ENCODE assay signal across 1 cellular context in the genomic region with DNA sequence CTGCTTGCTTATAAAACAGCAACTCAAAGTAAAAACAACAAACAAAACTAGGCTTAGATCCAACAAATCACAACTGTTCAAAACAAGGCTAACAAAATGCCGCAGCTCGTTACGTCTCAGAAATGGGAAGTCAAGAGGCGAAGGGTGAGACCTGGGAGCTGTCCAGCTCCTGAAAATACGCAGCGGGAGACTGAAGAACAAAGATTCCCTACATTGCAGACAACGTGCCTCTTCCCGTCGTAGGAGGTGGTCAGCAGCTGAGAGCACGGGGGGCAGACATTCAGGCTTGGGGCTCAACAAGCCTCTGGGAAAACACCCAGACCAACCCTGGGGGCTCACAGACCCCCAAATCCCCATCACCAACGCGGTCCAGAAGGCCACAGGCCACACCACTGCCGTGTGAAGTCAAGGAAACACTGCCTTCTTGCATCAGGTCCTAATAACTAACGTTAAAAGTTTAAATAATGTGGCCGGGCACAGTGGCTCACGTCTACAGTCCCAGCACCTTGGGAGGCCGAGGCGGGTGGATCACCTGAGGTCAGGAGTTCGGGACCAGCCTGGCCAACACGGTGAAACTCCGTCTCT.
A peak's percentile ranks its signal among the peaks of the same experiment; 100 is the strongest.
TF ChIP-seq lines count a peak whose summit lies in the region.

No MANE protein-coding gene starts in this region.

TF ChIP-seq in K562, 482 proteins besides CTCF, POLR2A, EP300 and RAD21 (continued from another document and continues in another):
- TF ChIP-seq, protein P1, sequence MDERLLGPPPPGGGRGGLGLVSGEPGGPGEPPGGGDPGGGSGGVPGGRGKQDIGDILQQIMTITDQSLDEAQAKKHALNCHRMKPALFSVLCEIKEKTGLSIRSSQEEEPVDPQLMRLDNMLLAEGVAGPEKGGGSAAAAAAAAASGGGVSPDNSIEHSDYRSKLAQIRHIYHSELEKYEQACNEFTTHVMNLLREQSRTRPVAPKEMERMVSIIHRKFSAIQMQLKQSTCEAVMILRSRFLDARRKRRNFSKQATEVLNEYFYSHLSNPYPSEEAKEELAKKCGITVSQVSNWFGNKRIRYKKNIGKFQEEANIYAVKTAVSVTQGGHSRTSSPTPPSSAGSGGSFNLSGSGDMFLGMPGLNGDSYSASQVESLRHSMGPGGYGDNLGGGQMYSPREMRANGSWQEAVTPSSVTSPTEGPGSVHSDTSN (CRISPR knock-in tag; IDR thresholded peaks at IDR 0.05; ENCODE audit: low read depth): no peak
- TF ChIP-seq, protein P1 (tag; conservative IDR thresholded peaks at IDR 0.05; ENCODE audit: low read depth): no peak
- TF ChIP-seq HDAC1 (IDR thresholded peaks at IDR 0.05) (peak in 1 of 2 experiments; percentile 51; a peak in 2 of 4 replicates), ZNF644 (tag; IDR thresholded peaks at IDR 0.05; ENCODE audit: low read depth) (peak; percentile 80; the same call in 1 of the 2 replicates), HOMEZ (CRISPR knock-in tag; IDR thresholded peaks at IDR 0.05) (no peak), ZNF699 (CRISPR knock-in tag; IDR thresholded peaks at IDR 0.05; ENCODE audit: insufficient replicate concordance) (no peak), ZNF584 (CRISPR knock-in tag; IDR thresholded peaks at IDR 0.05; ENCODE audit: low read depth) (no peak), MAX (CRISPR knock-in tag; IDR thresholded peaks at IDR 0.05) (peak; percentile 28; the same call in 1 of the 2 replicates), LEF1 (IDR thresholded peaks at IDR 0.05) (no peak), SMAD4 (CRISPR knock-in tag; conservative IDR thresholded peaks at IDR 0.05) (no peak), MAZ (CRISPR knock-in tag; conservative IDR thresholded peaks at IDR 0.05 in 1 of 2, IDR thresholded peaks at IDR 0.05 in 1 of 2) (0 out of 4 replicates have a peak, but pooled peaks of 1 of the 2 experiments have one; percentile 44), EZH2 (IDR thresholded peaks at IDR 0.05; ENCODE audit: borderline replicate concordance, low read depth, low read length) (no peak), GABPB2 (CRISPR knock-in tag; conservative IDR thresholded peaks at IDR 0.05) (no peak), NFIC (IDR thresholded peaks at IDR 0.05) (0 out of 2 replicates have a peak, but pooled peaks have one; percentile 8), TEAD4 (IDR thresholded peaks at IDR 0.05; ENCODE audit: low read length) (no peak), TEAD4 (CRISPR knock-in tag; IDR thresholded peaks at IDR 0.05; ENCODE audit: borderline replicate concordance) (0 out of 2 replicates have a peak, but pooled peaks have one; percentile 48), GTF2E2 (tag; IDR thresholded peaks at IDR 0.05) (no peak), GABPB1 (CRISPR knock-in tag; IDR thresholded peaks at IDR 0.05) (0 out of 2 replicates have a peak, but pooled peaks have one; percentile 36), U2AF2 (optimal IDR thresholded peaks at IDR 0.05; ENCODE audit: low read depth, low read length) (no peak), CHAMP1 (IDR thresholded peaks at IDR 0.05) (peak; percentile 57; the same call in 1 of the 2 replicates), SPI1 (IDR thresholded peaks at IDR 0.05; ENCODE audit: borderline replicate concordance, low read depth, low read length) (peak; percentile 89), CHD7 (IDR thresholded peaks at IDR 0.05; ENCODE audit: low read depth, low read length) (no peak), CREM (IDR thresholded peaks at IDR 0.05; ENCODE audit: low read depth) (peak; percentile 55; the same call in 1 of the 2 replicates), RCOR1 (IDR thresholded peaks at IDR 0.05; ENCODE audit: borderline replicate concordance in 1 of 2, low read depth in 2 of 2, low read length in 2 of 2) (peak in 1 of 2 experiments; percentile 72; a peak in 1 of 4 replicates), ATF1 (CRISPR knock-in tag; IDR thresholded peaks at IDR 0.05) (no peak), ATF1 (tag; IDR thresholded peaks at IDR 0.05) (no peak), NCOA6 (IDR thresholded peaks at IDR 0.05) (no peak), CREB1 (IDR thresholded peaks at IDR 0.05) (no peak), CREB1 (CRISPR knock-in tag; IDR thresholded peaks at IDR 0.05) (peak; percentile 28; the same call in 1 of the 2 replicates)
- TF ChIP-seq, protein P2, sequence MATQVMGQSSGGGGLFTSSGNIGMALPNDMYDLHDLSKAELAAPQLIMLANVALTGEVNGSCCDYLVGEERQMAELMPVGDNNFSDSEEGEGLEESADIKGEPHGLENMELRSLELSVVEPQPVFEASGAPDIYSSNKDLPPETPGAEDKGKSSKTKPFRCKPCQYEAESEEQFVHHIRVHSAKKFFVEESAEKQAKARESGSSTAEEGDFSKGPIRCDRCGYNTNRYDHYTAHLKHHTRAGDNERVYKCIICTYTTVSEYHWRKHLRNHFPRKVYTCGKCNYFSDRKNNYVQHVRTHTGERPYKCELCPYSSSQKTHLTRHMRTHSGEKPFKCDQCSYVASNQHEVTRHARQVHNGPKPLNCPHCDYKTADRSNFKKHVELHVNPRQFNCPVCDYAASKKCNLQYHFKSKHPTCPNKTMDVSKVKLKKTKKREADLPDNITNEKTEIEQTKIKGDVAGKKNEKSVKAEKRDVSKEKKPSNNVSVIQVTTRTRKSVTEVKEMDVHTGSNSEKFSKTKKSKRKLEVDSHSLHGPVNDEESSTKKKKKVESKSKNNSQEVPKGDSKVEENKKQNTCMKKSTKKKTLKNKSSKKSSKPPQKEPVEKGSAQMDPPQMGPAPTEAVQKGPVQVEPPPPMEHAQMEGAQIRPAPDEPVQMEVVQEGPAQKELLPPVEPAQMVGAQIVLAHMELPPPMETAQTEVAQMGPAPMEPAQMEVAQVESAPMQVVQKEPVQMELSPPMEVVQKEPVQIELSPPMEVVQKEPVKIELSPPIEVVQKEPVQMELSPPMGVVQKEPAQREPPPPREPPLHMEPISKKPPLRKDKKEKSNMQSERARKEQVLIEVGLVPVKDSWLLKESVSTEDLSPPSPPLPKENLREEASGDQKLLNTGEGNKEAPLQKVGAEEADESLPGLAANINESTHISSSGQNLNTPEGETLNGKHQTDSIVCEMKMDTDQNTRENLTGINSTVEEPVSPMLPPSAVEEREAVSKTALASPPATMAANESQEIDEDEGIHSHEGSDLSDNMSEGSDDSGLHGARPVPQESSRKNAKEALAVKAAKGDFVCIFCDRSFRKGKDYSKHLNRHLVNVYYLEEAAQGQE (CRISPR knock-in tag; IDR thresholded peaks at IDR 0.05; ENCODE audit: low read depth): peak; percentile 96
- TF ChIP-seq, protein P3, sequence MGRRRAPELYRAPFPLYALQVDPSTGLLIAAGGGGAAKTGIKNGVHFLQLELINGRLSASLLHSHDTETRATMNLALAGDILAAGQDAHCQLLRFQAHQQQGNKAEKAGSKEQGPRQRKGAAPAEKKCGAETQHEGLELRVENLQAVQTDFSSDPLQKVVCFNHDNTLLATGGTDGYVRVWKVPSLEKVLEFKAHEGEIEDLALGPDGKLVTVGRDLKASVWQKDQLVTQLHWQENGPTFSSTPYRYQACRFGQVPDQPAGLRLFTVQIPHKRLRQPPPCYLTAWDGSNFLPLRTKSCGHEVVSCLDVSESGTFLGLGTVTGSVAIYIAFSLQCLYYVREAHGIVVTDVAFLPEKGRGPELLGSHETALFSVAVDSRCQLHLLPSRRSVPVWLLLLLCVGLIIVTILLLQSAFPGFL (CRISPR knock-in tag; IDR thresholded peaks at IDR 0.05): no peak
